In genomic region chr10:63670291-63670898, GRCh38 we compare ENCODE assay signal across 10 cellular contexts.
A peak's percentile ranks its signal among the peaks of the same experiment; 100 is the strongest.
DNase-seq lines count a peak whose midpoint lies in the region; ATAC-seq, FAIRE-seq and TF ChIP-seq lines count a peak whose summit lies in the region.
"Had no signal": no experiment of that assay in that cellular context is flagged by ENCODE, and none has a peak within 500 bp of the region (broad histone marks: within the 10 kb centered on the region; RNA-seq: fewer than 3 reads in every experiment).

No MANE protein-coding gene starts in this region.

- intact Hi-C loops in activated CD4-positive, alpha-beta memory T cell treated with anti-CD3 and anti-CD28 coated beads for 36 hours (cut with micrococcal nuclease), result loop anchor here (1.0 kb wide), 1 partner anchor 37 kb away; no protein-coding TSS in a partner anchor

- FAIRE-seq in bronchial epithelial cell (lab: Jason Lieb, UNC), result peak; percentile 18
- FAIRE-seq: H54 had no signal

- peaks cover 5% of the 10 kb centered on the region for H3K27me3 Mint-ChIP-seq in activated CD4-positive, alpha-beta memory T cell treated with anti-CD3 and anti-CD28 coated beads for 36 hours

- peaks cover 7% of the 10 kb centered on the region for H3K4me1 Mint-ChIP-seq in activated CD4-positive, alpha-beta memory T cell treated with anti-CD3 and anti-CD28 coated beads for 36 hours (ENCODE audit: low read depth)

- H3K36me3 ChIP-seq in bronchial epithelial cell (ENCODE audit: control insufficient read depth, insufficient read depth, low read length), result no peaks in the 10 kb centered on the region

- H3K27me3 ChIP-seq in bronchial epithelial cell (ENCODE audit: control insufficient read depth, insufficient read depth, low read length), result no peaks in the 10 kb centered on the region

- no peaks in the 10 kb centered on the region for H3K9me3 Mint-ChIP-seq in activated CD4-positive, alpha-beta memory T cell treated with anti-CD3 and anti-CD28 coated beads for 36 hours
- H3K9me3 Mint-ChIP-seq: CD8-positive, alpha-beta T cell had no signal

- DNase-seq in D341Med (ENCODE audit: low spot score) (peak; percentile 26), bronchial epithelial cell (ENCODE audit: low read depth) (no peak), lung microvascular endothelial cell (ENCODE audit: low read depth in 2 of 2) (peak; percentile 93 to 98), NCI-H2029 treated with DMSO at 0.1 percent for 48 hours (lab: John Stamatoyannopoulos, UW) (no peak)
- no peak for DNase-seq in activated CD4-positive, alpha-beta memory T cell treated with anti-CD3 and anti-CD28 coated beads for 36 hours
- DNase-seq: CD8-positive, alpha-beta T cell had no signal

- no peaks in the 10 kb centered on the region for H3K36me3 Mint-ChIP-seq in activated CD4-positive, alpha-beta memory T cell treated with anti-CD3 and anti-CD28 coated beads for 36 hours
- H3K36me3 Mint-ChIP-seq: CD8-positive, alpha-beta T cell had no signal

- no peak for TF ChIP-seq CTCF in bronchial epithelial cell (IDR thresholded peaks at IDR 0.05; ENCODE audit: insufficient read depth, low read length, severe bottlenecking)

- peak; percentile 64 for ATAC-seq in HG02588 (IDR thresholded peaks at IDR 0.05; ENCODE audit: unreplicated experiment)
- ATAC-seq in HG03520 (IDR thresholded peaks at IDR 0.05; ENCODE audit: unreplicated experiment), result no peak
- no peak for ATAC-seq in HG03521 (IDR thresholded peaks at IDR 0.05; ENCODE audit: unreplicated experiment)
- ATAC-seq: CD8-positive, alpha-beta T cell had no signal

- no peak overlapping the region for H3K4me3 Mint-ChIP-seq in activated CD4-positive, alpha-beta memory T cell treated with anti-CD3 and anti-CD28 coated beads for 36 hours
- H3K4me3 Mint-ChIP-seq: CD8-positive, alpha-beta T cell had no signal

- no peak overlapping the region for H3K27ac Mint-ChIP-seq in activated CD4-positive, alpha-beta memory T cell treated with anti-CD3 and anti-CD28 coated beads for 36 hours
- H3K27ac Mint-ChIP-seq: CD8-positive, alpha-beta T cell had no signal

- CTCF ChIA-PET in activated CD4-positive, alpha-beta memory T cell treated with anti-CD3 and anti-CD28 coated beads for 36 hours (lab: Charles Lee), result interaction anchor here (1.4 to 2.5 kb wide), 2 partner anchors 50 to 503 kb away, joined by 5 to 8 read pairs; no protein-coding TSS in a partner anchor

- H3K4me3 ChIP-seq in bronchial epithelial cell (ENCODE audit: low read depth, low read length), result no peak overlapping the region

- POLR2A ChIA-PET in activated CD4-positive, alpha-beta memory T cell treated with anti-CD3 and anti-CD28 coated beads for 36 hours (lab: Charles Lee), result no interaction called here

Comparison
In these comparisons a context has a peak if more than half of its experiments do, and no peak if none do; other contexts are left out.
1. DNase-seq: peak in D341Med (single experiment) and lung microvascular endothelial cell (2 of 2); none in bronchial epithelial cell (single experiment), NCI-H2029 treated with DMSO at 0.1 percent for 48 hours (single experiment) and activated CD4-positive, alpha-beta memory T cell treated with anti-CD3 and anti-CD28 coated beads for 36 hours (single experiment).